ENCODE assay signal across 11 cellular contexts in genomic region chr17:45129940-45130639, GRCh38. TPM values are rescaled to one million over a fixed set of nuclear protein-coding genes. Genes with fewer than 3 reads are reported as not detected.
DNase-seq lines count a peak whose midpoint lies in the region; ATAC-seq, FAIRE-seq and TF ChIP-seq lines count a peak whose summit lies in the region.
"Had no signal": no experiment of that assay in that cellular context is flagged by ENCODE, and none has a peak within 500 bp of the region (broad histone marks: within the 10 kb centered on the region; RNA-seq: fewer than 3 reads in every experiment).

No MANE protein-coding gene starts in this region.

- WGBS in lung, 2 donors: 78 to 90% methylated on average over 12 to 13 of the region's 13 CpGs
- WGBS in testis, 2 donors: 51 to 71% methylated on average over 9 to 13 of the region's 13 CpGs

- no TSS peak for BruUV-seq in MCF 10A (replicated peaks; lab: Mats Ljungman, UMichigan)

- H3K36me3 Mint-ChIP-seq in MCF 10A (ENCODE audit: insufficient read depth, unreplicated experiment): peaks cover 5% of the 10 kb centered on the region

- TF ChIP-seq CTCF in MCF 10A (IDR thresholded peaks at IDR 0.05; ENCODE audit: unreplicated experiment) (no peak), lung (IDR thresholded peaks at IDR 0.05; ENCODE audit: control extremely low read depth, extremely low read depth) (no peak), testis (IDR thresholded peaks at IDR 0.05) (no peak)

- H3K27me3 ChIP-seq in lung (ENCODE audit: control insufficient read depth, insufficient read depth) (no peaks in the 10 kb centered on the region), testis (no peaks in the 10 kb centered on the region)
- H3K27me3 ChIP-seq: pancreas had no signal

- H3K27ac ChIP-seq in lung (ENCODE audit: low read depth in 1 of 2, low read length in 1 of 2): peak overlapping the region; percentile 17 to 78
- peak overlapping the region; percentile 62 to 98 for H3K27ac ChIP-seq in testis
- H3K27ac ChIP-seq: pancreas had no signal

- no peak for ATAC-seq in lung (ENCODE audit: insufficient read depth, low FRiP score)
- no peak for ATAC-seq in HG02938 (IDR thresholded peaks at IDR 0.05; ENCODE audit: unreplicated experiment)
- no peak for ATAC-seq in GM21737 (IDR thresholded peaks at IDR 0.05; ENCODE audit: unreplicated experiment)
- ATAC-seq: pancreas had no signal

- no peaks in the 10 kb centered on the region for H3K27me3 Mint-ChIP-seq in MCF 10A (ENCODE audit: insufficient read depth, unreplicated experiment)

- peak overlapping the region; percentile 80 for H3K27ac Mint-ChIP-seq in MCF 10A (ENCODE audit: low read depth, unreplicated experiment)

- H3K4me1 ChIP-seq in lung (ENCODE audit: control insufficient read depth in 2 of 2, insufficient read depth in 2 of 2, low read length in 2 of 2): peaks cover 4 to 17% of the 10 kb centered on the region in 2 donors
- H3K4me1 ChIP-seq in testis: peaks cover 48% of the 10 kb centered on the region

- DNase-seq in HTR-8/SVneo (ENCODE audit: insufficient read length, low spot score): no peak
- no peak for DNase-seq in MCF 10A (ENCODE audit: unreplicated experiment)
- DNase-seq in lung (ENCODE audit: low spot score): no peak
- no peak for DNase-seq in testis
- no peak for DNase-seq in stimulated activated CD4-positive, alpha-beta T cell treated with anti-CD3 and anti-CD28 coated beads, Interleukin-4, amount 100 ng/mL, for 4 hours
- DNase-seq in NCI-H187 (lab: John Stamatoyannopoulos, UW): no peak
- DNase-seq: central memory CD4-positive, alpha-beta T cell; GDM1 had no signal

- H3K9me3 ChIP-seq in lung (ENCODE audit: control insufficient read depth in 2 of 2, insufficient read depth in 1 of 2, low read length in 1 of 2) (no peaks in the 10 kb centered on the region), testis (no peaks in the 10 kb centered on the region)
- H3K9me3 ChIP-seq: pancreas had no signal

- H3K36me3 ChIP-seq in lung (ENCODE audit: control insufficient read depth in 2 of 2, insufficient read depth in 2 of 2, low read length in 2 of 2): no peaks in the 10 kb centered on the region
- no peaks in the 10 kb centered on the region for H3K36me3 ChIP-seq in testis (ENCODE audit: low read depth, missing control alignments)
- H3K36me3 ChIP-seq: pancreas had no signal

- H3K4me3 ChIP-seq in lung (no peak overlapping the region), testis (no peak overlapping the region)
- H3K4me3 ChIP-seq: pancreas had no signal

- no peak for TF ChIP-seq POLR2A in testis (IDR thresholded peaks at IDR 0.05)

- H3K4me3 Mint-ChIP-seq in MCF 10A (ENCODE audit: unreplicated experiment): peak overlapping the region; percentile 80

- intact Hi-C loops in MCF 10A (cut with micrococcal nuclease): loop anchor here (5.0 kb wide), 1 partner anchor 213 kb away; the partner anchor contains the start of gene GFAP
- intact Hi-C loops in testis (cut with DNase I; ENCODE audit: low total_unique reads): loop anchor here (10.0 kb wide), 1 partner anchor 355 kb away; no protein-coding TSS in a partner anchor

- H3K4me1 Mint-ChIP-seq in MCF 10A (ENCODE audit: insufficient read depth, unreplicated experiment): peaks cover 37% of the 10 kb centered on the region

- H3K9me3 Mint-ChIP-seq in MCF 10A (ENCODE audit: unreplicated experiment): no peaks in the 10 kb centered on the region

- FAIRE-seq in HTR-8/SVneo (lab: Jason Lieb, UNC): peak; percentile 74
- FAIRE-seq: pancreas had no signal

- POLR2A ChIA-PET in MCF 10A (lab: Yijun Ruan, JAX): interaction anchor here (0.5 to 1.5 kb wide), 11 partner anchors 18 to 230 kb away, joined by 3 to 6 read pairs (median 4); partner anchors contain the start of genes HEXIM1 and HEXIM2

- CTCF ChIA-PET in MCF 10A (lab: Yijun Ruan, JAX): interaction anchor here (0.6 to 2.2 kb wide), 13 partner anchors 11 to 210 kb away, joined by 3 to 17 read pairs (median 3); no protein-coding TSS in a partner anchor

RNA-seq across cellular contexts. Expression of gene PLCD3, which starts 2.2 kb away (rescaled TPM):
- total RNA-seq in MCF 10A (2022) (54.5 and 69.7 TPM in 2 replicates), lung (10 to 100 TPM in 1 of 2 donors, 1 to 10 TPM in 1; 3.6 to 43.3 TPM), testis (100 to 1,000 TPM in 1 of 2 donors, 10 to 100 TPM in 1; 86.3 to 106 TPM)
- polyA plus RNA-seq in lung (10 to 100 TPM; 13.6 to 24.2 TPM), testis (ENCODE audit: insufficient read depth, low read depth, low replicate concordance) (62.2 TPM)

RNA-seq across cellular contexts. Expression of gene ACBD4, which starts 5.4 kb away (rescaled TPM):
- 7.2 and 7.8 TPM in 2 replicates for total RNA-seq in MCF 10A (2022)
- 10 to 100 TPM; 12.6 to 12.7 TPM for total RNA-seq in lung
- polyA plus RNA-seq in lung: 10 to 100 TPM in 1 of 2 donors, 1 to 10 TPM in 1; 7.8 to 15.7 TPM
- total RNA-seq in testis: 1 to 10 TPM; 8.3 to 9.1 TPM
- 7.5 TPM for polyA plus RNA-seq in testis (ENCODE audit: insufficient read depth, low read depth, low replicate concordance)

RNA-seq across cellular contexts. Expression of gene HEXIM1, which starts 18.2 kb away (rescaled TPM):
- total RNA-seq in MCF 10A (2022) (22.5 and 26.7 TPM in 2 replicates), lung (10 to 100 TPM; 25.3 to 34.4 TPM), testis (10 to 100 TPM; 51.8 to 68.8 TPM)
- polyA plus RNA-seq in lung (10 to 100 TPM; 14.5 to 18.7 TPM), testis (ENCODE audit: insufficient read depth, low read depth, low replicate concordance) (38.8 TPM)

RNA-seq across cellular contexts. Expression of gene HEXIM2, which starts 31.6 kb away (rescaled TPM):
- total RNA-seq in MCF 10A (2022) (5.1 and 7.7 TPM in 2 replicates), lung (10 to 100 TPM in 1 of 2 donors, 1 to 10 TPM in 1; 7.6 to 10.6 TPM), testis (10 to 100 TPM; 35.9 to 47.7 TPM)
- polyA plus RNA-seq in lung (1 to 10 TPM; 4.3 to 6.5 TPM), testis (ENCODE audit: insufficient read depth, low read depth, low replicate concordance) (76.8 TPM)
